Comparison of ENCODE assay signal across 1 cellular context in the genomic region with DNA sequence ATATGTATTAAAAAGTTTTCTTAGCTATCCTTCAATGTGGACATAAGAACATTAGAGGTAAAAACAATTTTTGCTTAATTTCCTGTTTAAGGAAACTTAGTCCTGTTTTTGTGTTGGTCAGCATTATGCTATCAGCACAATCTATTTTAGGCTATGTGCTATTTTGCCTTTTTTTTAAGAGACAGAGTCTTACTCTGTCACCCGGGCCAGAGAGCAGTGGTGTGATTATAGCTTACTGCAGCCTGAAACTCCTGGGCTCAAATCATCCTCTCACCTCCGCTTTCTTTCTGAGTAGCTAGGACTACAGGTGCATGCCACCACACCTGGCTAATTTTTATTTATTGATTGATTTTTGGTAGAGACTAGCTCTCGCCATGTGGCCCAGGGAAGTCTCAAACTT.
TF ChIP-seq lines count a peak whose summit lies in the region.

No MANE protein-coding gene starts in this region.

TF ChIP-seq in HepG2, 621 proteins besides CTCF, POLR2A, EP300 and RAD21 (continued from another document):
- TF ChIP-seq, protein P1, sequence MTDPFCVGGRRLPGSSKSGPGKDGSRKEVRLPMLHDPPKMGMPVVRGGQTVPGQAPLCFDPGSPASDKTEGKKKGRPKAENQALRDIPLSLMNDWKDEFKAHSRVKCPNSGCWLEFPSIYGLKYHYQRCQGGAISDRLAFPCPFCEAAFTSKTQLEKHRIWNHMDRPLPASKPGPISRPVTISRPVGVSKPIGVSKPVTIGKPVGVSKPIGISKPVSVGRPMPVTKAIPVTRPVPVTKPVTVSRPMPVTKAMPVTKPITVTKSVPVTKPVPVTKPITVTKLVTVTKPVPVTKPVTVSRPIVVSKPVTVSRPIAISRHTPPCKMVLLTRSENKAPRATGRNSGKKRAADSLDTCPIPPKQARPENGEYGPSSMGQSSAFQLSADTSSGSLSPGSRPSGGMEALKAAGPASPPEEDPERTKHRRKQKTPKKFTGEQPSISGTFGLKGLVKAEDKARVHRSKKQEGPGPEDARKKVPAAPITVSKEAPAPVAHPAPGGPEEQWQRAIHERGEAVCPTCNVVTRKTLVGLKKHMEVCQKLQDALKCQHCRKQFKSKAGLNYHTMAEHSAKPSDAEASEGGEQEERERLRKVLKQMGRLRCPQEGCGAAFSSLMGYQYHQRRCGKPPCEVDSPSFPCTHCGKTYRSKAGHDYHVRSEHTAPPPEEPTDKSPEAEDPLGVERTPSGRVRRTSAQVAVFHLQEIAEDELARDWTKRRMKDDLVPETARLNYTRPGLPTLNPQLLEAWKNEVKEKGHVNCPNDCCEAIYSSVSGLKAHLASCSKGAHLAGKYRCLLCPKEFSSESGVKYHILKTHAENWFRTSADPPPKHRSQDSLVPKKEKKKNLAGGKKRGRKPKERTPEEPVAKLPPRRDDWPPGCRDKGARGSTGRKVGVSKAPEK (CRISPR knock-in tag; IDR thresholded peaks at IDR 0.05; ENCODE audit: borderline replicate concordance): no peak
- TF ChIP-seq MLLT10 (CRISPR knock-in tag; IDR thresholded peaks at IDR 0.05) (no peak), ZNF556 (CRISPR knock-in tag; IDR thresholded peaks at IDR 0.05; ENCODE audit: borderline replicate concordance) (no peak), SIN3B (IDR thresholded peaks at IDR 0.05; ENCODE audit: low read length) (no peak)
- TF ChIP-seq, protein P2, sequence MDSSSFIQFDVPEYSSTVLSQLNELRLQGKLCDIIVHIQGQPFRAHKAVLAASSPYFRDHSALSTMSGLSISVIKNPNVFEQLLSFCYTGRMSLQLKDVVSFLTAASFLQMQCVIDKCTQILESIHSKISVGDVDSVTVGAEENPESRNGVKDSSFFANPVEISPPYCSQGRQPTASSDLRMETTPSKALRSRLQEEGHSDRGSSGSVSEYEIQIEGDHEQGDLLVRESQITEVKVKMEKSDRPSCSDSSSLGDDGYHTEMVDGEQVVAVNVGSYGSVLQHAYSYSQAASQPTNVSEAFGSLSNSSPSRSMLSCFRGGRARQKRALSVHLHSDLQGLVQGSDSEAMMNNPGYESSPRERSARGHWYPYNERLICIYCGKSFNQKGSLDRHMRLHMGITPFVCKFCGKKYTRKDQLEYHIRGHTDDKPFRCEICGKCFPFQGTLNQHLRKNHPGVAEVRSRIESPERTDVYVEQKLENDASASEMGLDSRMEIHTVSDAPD (CRISPR knock-in tag; IDR thresholded peaks at IDR 0.05): no peak
